In genomic region chr10:106987362-106987761, GRCh38 we compare ENCODE assay signal across 25 cellular contexts.
"Had no signal": no experiment of that assay in that cellular context is flagged by ENCODE, and none has a peak within 500 bp of the region (broad histone marks: within the 10 kb centered on the region; RNA-seq: fewer than 3 reads in every experiment).

No MANE protein-coding gene starts in this region.

- H3K27me3 ChIP-seq: left lung, pancreas, transverse colon, upper lobe of left lung, vagina had no signal

- H3K4me2 ChIP-seq: smooth muscle cell had no signal

- H3K27ac ChIP-seq: left lung, lower lobe of right lung, pancreas, prostate gland, transverse colon, upper lobe of left lung, vagina had no signal

- H3K4me1 ChIP-seq: left lung, lower lobe of right lung, pancreas, prostate gland, upper lobe of left lung, vagina had no signal

- H3K9me3 ChIP-seq: left lung, lower lobe of right lung, pancreas, prostate gland, transverse colon, upper lobe of left lung, vagina had no signal

- H3K4me3 ChIP-seq: left lung, lower lobe of right lung, pancreas, prostate gland, smooth muscle cell, transverse colon, upper lobe of left lung, vagina had no signal

- DNase-seq: hippocampal formation; kidney glomerular epithelial cell; left cardiac atrium; left lung; lower lobe of right lung; mammary epithelial cell; mesenchymal stem cell; naive thymus-derived CD8-positive, alpha-beta T cell; nucleus accumbens; pancreas; posterior cingulate gyrus; retina; right cardiac atrium; stimulated activated CD4-positive, alpha-beta T cell treated with anti-CD3 and anti-CD28 coated beads, Interleukin-1b, Interleukin-23, amount 100 ng/mL, for 48 hours; stimulated activated CD4-positive, alpha-beta T cell treated with anti-CD3 and anti-CD28 coated beads, Interleukin-2, amount 100 ng/mL, for 48 hours; stimulated activated CD4-positive, alpha-beta T cell treated with anti-CD3 and anti-CD28 coated beads, Interleukin-4, amount 100 ng/mL, for 4 hours; stimulated activated CD8-positive, alpha-beta memory T cell treated with anti-CD3 and anti-CD28 coated beads, Interleukin-4, amount 100 ng/mL, for 48 hours; stimulated activated naive CD4-positive, alpha-beta T cell treated with Interleukin-2 at 50 U/mL for 16 hours; stimulated activated naive CD8-positive, alpha-beta T cell treated with anti-CD3 and anti-CD28 coated beads, Interleukin-15, amount 100 ng/mL, for 72 hours; substantia nigra; transverse colon; upper lobe of left lung had no signal

- H3K36me3 ChIP-seq: left lung, lower lobe of right lung, pancreas, prostate gland, transverse colon, upper lobe of left lung, vagina had no signal
